Comparison of ENCODE assay signal across 1 cellular context in the genomic region with DNA sequence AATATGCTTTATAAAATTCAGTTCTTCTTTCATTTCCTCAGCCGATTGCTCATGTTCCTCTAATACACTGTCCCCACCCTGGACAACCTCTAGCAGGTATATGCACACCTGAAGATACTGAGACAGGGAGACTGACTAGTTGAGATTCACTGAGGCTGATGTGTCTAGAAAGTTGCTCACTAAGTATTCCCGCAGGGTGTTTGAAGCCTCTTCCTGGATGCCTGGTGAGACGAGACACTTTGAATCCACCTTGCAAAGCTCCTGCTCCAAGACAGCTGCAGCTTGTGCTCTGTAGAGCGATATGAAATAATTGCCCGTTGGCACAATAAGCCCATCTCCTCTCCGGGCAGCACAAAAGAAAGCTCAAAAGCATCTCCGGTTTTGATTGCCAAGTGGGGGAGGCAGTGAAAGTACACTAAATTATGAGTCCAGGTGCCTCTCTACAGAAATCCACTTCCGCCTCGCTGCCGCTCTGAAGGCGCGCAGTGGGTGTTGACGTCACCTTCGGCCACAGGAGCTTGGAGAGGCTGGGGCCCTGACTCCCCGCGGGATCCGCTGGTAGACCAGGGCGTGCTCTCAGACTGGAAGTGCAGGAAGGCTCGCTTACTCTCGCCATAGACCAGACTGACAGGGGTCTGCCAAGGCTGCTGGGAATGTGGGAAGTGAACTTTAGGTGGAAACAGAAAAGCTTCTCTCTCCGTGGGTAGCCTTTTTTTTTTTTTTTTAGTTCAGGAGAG.
TF ChIP-seq lines count a peak whose summit lies in the region.

No MANE protein-coding gene starts in this region.

TF ChIP-seq in HEK293, 187 proteins besides CTCF, POLR2A, EP300 and RAD21 (continued from another document and continues in another):
- TF ChIP-seq, protein P1, sequence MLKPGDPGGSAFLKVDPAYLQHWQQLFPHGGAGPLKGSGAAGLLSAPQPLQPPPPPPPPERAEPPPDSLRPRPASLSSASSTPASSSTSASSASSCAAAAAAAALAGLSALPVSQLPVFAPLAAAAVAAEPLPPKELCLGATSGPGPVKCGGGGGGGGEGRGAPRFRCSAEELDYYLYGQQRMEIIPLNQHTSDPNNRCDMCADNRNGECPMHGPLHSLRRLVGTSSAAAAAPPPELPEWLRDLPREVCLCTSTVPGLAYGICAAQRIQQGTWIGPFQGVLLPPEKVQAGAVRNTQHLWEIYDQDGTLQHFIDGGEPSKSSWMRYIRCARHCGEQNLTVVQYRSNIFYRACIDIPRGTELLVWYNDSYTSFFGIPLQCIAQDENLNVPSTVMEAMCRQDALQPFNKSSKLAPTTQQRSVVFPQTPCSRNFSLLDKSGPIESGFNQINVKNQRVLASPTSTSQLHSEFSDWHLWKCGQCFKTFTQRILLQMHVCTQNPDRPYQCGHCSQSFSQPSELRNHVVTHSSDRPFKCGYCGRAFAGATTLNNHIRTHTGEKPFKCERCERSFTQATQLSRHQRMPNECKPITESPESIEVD (tag by site-specific recombination; IDR thresholded peaks at IDR 0.05) = no peak
- TF ChIP-seq ZNF433 (tag by site-specific recombination; IDR thresholded peaks at IDR 0.05; ENCODE audit: low read depth) (no peak), MYNN (tag by site-specific recombination; IDR thresholded peaks at IDR 0.05; ENCODE audit: borderline replicate concordance) (no peak), ZNF366 (tag by site-specific recombination; conservative IDR thresholded peaks at IDR 0.05) (no peak), ZNF362 (tag by site-specific recombination; IDR thresholded peaks at IDR 0.05) (no peak; the same call in 1 of the 2 replicates), ZNF138 (tag by site-specific recombination; IDR thresholded peaks at IDR 0.05; ENCODE audit: borderline replicate concordance) (no peak), ZNF169 (tag by site-specific recombination; IDR thresholded peaks at IDR 0.05) (no peak), ZSCAN16 (tag by site-specific recombination; IDR thresholded peaks at IDR 0.05) (no peak), ZFHX2 (tag by site-specific recombination; conservative IDR thresholded peaks at IDR 0.05) (no peak), ZNF19 (tag by site-specific recombination; IDR thresholded peaks at IDR 0.05; ENCODE audit: low read depth) (no peak), BCL6B (tag by site-specific recombination; IDR thresholded peaks at IDR 0.05) (no peak), GLI4 (tag by site-specific recombination; IDR thresholded peaks at IDR 0.05) (no peak), KLF16 (tag by site-specific recombination; IDR thresholded peaks at IDR 0.05) (no peak), ZNF777 (tag by site-specific recombination; IDR thresholded peaks at IDR 0.05; ENCODE audit: borderline replicate concordance) (no peak), TCF7L2 (IDR thresholded peaks at IDR 0.05; ENCODE audit: borderline replicate concordance, low read depth, low read length) (no peak), OVOL3 (tag by site-specific recombination; IDR thresholded peaks at IDR 0.05) (no peak), ZNF791 (tag by site-specific recombination; IDR thresholded peaks at IDR 0.05) (no peak), ZNF629 (tag by site-specific recombination; IDR thresholded peaks at IDR 0.05) (peak; percentile 92), ZNF311 (tag by site-specific recombination; IDR thresholded peaks at IDR 0.05; ENCODE audit: borderline replicate concordance) (no peak), ZNF140 (tag by site-specific recombination; IDR thresholded peaks at IDR 0.05) (no peak), ATF2 (tag by site-specific recombination; IDR thresholded peaks at IDR 0.05; ENCODE audit: low read depth) (peak; percentile 95), ZNF530 (tag by site-specific recombination; IDR thresholded peaks at IDR 0.05; ENCODE audit: low read depth) (no peak), ZNF16 (tag by site-specific recombination; IDR thresholded peaks at IDR 0.05; ENCODE audit: low read depth) (no peak), ZNF544 (tag by site-specific recombination; IDR thresholded peaks at IDR 0.05) (no peak), SP7 (tag by site-specific recombination; IDR thresholded peaks at IDR 0.05) (peak; percentile 53), ZNF549 (tag by site-specific recombination; IDR thresholded peaks at IDR 0.05) (no peak), YY1 (tag by site-specific recombination; IDR thresholded peaks at IDR 0.05) (no peak), PATZ1 (tag by site-specific recombination; IDR thresholded peaks at IDR 0.05) (peak; percentile 82), ZNF558 (tag by site-specific recombination; IDR thresholded peaks at IDR 0.05) (no peak), ZNF670 (tag by site-specific recombination; IDR thresholded peaks at IDR 0.05; ENCODE audit: low read depth) (no peak), ZNF701 (tag by site-specific recombination; IDR thresholded peaks at IDR 0.05) (no peak), GFI1B (tag by site-specific recombination; IDR thresholded peaks at IDR 0.05) (no peak), ZNF391 (tag by site-specific recombination; IDR thresholded peaks at IDR 0.05; ENCODE audit: borderline replicate concordance, low read depth) (no peak), KLF8 (tag by site-specific recombination; IDR thresholded peaks at IDR 0.05) (no peak), ZNF561 (tag by site-specific recombination; IDR thresholded peaks at IDR 0.05; ENCODE audit: borderline replicate concordance) (peak; percentile 56; the same call in 1 of the 2 replicates), ZNF398 (tag by site-specific recombination; IDR thresholded peaks at IDR 0.05) (no peak), EGR2 (tag by site-specific recombination; IDR thresholded peaks at IDR 0.05; ENCODE audit: low read depth) (no peak), ZNF621 (tag by site-specific recombination; IDR thresholded peaks at IDR 0.05) (no peak), ZNF112 (tag by site-specific recombination; IDR thresholded peaks at IDR 0.05) (no peak), ZBTB21 (tag by site-specific recombination; IDR thresholded peaks at IDR 0.05) (peak; percentile 88), GLIS1 (tag by site-specific recombination; IDR thresholded peaks at IDR 0.05) (peak; percentile 76), BCL11B (tag by site-specific recombination; IDR thresholded peaks at IDR 0.05; ENCODE audit: low read depth) (no peak), ZNF785 (tag by site-specific recombination; IDR thresholded peaks at IDR 0.05) (no peak), ZNF658 (tag by site-specific recombination; IDR thresholded peaks at IDR 0.05) (no peak), HOXA7 (CRISPR knock-in tag; IDR thresholded peaks at IDR 0.05; ENCODE audit: borderline replicate concordance) (no peak), ZNF404 (tag by site-specific recombination; IDR thresholded peaks at IDR 0.05) (no peak)
- TF ChIP-seq, protein P2, sequence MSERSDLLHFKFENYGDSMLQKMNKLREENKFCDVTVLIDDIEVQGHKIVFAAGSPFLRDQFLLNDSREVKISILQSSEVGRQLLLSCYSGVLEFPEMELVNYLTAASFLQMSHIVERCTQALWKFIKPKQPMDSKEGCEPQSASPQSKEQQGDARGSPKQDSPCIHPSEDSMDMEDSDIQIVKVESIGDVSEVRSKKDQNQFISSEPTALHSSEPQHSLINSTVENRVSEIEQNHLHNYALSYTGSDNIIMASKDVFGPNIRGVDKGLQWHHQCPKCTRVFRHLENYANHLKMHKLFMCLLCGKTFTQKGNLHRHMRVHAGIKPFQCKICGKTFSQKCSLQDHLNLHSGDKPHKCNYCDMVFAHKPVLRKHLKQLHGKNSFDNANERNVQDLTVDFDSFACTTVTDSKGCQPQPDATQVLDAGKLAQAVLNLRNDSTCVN (tag by site-specific recombination; optimal IDR thresholded peaks at IDR 0.05) = peak; percentile 48
- TF ChIP-seq, protein P3, sequence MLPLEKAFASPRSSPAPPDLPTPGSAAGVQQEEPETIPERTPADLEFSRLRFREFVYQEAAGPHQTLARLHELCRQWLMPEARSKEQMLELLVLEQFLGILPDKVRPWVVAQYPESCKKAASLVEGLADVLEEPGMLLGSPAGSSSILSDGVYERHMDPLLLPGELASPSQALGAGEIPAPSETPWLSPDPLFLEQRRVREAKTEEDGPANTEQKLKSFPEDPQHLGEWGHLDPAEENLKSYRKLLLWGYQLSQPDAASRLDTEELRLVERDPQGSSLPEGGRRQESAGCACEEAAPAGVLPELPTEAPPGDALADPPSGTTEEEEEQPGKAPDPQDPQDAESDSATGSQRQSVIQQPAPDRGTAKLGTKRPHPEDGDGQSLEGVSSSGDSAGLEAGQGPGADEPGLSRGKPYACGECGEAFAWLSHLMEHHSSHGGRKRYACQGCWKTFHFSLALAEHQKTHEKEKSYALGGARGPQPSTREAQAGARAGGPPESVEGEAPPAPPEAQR (tag by site-specific recombination; IDR thresholded peaks at IDR 0.05) = no peak
- TF ChIP-seq, protein P4, sequence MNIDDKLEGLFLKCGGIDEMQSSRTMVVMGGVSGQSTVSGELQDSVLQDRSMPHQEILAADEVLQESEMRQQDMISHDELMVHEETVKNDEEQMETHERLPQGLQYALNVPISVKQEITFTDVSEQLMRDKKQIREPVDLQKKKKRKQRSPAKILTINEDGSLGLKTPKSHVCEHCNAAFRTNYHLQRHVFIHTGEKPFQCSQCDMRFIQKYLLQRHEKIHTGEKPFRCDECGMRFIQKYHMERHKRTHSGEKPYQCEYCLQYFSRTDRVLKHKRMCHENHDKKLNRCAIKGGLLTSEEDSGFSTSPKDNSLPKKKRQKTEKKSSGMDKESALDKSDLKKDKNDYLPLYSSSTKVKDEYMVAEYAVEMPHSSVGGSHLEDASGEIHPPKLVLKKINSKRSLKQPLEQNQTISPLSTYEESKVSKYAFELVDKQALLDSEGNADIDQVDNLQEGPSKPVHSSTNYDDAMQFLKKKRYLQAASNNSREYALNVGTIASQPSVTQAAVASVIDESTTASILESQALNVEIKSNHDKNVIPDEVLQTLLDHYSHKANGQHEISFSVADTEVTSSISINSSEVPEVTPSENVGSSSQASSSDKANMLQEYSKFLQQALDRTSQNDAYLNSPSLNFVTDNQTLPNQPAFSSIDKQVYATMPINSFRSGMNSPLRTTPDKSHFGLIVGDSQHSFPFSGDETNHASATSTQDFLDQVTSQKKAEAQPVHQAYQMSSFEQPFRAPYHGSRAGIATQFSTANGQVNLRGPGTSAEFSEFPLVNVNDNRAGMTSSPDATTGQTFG (tag by site-specific recombination; IDR thresholded peaks at IDR 0.05; ENCODE audit: borderline replicate concordance) = no peak
